8 cellular contexts compared by ENCODE assay signal in the genomic region with DNA sequence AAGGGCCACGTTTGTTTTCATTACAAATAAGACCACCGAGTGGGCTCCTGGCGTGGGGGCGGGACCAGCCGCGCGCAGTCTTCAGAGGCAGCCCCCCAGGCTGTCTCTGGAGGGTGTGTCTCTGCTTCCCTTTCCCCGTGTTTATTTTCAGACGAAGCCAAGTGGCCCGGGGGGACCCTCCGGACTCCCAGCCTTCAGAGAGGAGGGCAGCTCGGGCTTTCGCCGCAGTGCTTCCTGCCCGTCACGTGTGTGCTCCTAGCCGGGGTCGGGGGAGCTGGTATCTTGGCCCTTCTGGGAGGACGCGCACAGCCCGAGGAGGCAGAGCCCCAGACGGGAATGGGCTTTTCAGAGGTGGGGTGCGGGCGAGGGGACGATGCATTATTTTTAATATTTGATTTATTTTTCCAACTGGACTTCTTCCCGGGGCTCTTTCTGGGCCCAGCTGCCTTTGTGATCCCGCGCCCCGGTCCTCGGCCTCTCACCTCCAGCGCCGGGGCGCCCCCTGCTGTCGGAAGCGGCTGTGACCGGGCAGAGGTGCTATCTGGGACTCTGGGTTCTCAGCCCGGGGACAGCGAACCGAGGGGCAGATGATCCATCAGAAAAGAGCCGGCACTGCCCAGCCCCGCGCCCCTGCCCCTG.
A peak's percentile ranks its signal among the peaks of the same experiment; 100 is the strongest.
DNase-seq lines count a peak whose midpoint lies in the region; ATAC-seq and TF ChIP-seq lines count a peak whose summit lies in the region.

No MANE protein-coding gene starts in this region.

- H3K4me3 ChIP-seq in lower lobe of right lung, result peak overlapping the region; percentile 72

- peak overlapping the region; percentile 59 for H3K27ac ChIP-seq in lower lobe of right lung

- no peaks in the 10 kb centered on the region for H3K9me3 ChIP-seq in lower lobe of right lung

- peak; percentile 82 for DNase-seq in NCI-H82 (lab: John Stamatoyannopoulos, UW)
- no peak for DNase-seq in NCI-H82 treated with DMSO at 0.1 percent for 48 hours (lab: John Stamatoyannopoulos, UW; ENCODE audit: unreplicated experiment)
- DNase-seq in NCI-H345 treated with DMSO at 0.1 percent for 48 hours (lab: John Stamatoyannopoulos, UW; ENCODE audit: unreplicated experiment), result peak; percentile 62
- DNase-seq in activated CD4-positive, alpha-beta T cell treated with anti-CD3 and anti-CD28 coated beads, Interleukin-2, amount 50 U/mL, for 4 hours, result peak; percentile 75 to 78
- peak; percentile 25 to 64 for DNase-seq in dermis microvascular lymphatic vessel endothelial cell (ENCODE audit: low read depth in 2 of 2)
- peak; percentile 91 for DNase-seq in lower lobe of right lung
- DNase-seq in stimulated activated CD4-positive, alpha-beta T cell treated with anti-CD3 and anti-CD28 coated beads, Interleukin-4, amount 100 ng/mL, for 48 hours (ENCODE audit: low read depth in 2 of 2), result peak; percentile 82 to 91

- peak; percentile 61 for ATAC-seq in HG03135 (IDR thresholded peaks at IDR 0.05; ENCODE audit: unreplicated experiment)
- ATAC-seq in lower lobe of right lung, result peak; percentile 93 to 95

- TF ChIP-seq CTCF in lower lobe of right lung (IDR thresholded peaks at IDR 0.05), result peak; percentile 90

- peaks cover 18% of the 10 kb centered on the region for H3K4me1 ChIP-seq in lower lobe of right lung

- no peaks in the 10 kb centered on the region for H3K27me3 ChIP-seq in lower lobe of right lung (ENCODE audit: low read depth)

- intact Hi-C loops in lower lobe of right lung (cut with DNase I), result no loop called here

- H3K36me3 ChIP-seq in lower lobe of right lung, result no peaks in the 10 kb centered on the region
